ENCODE assay signal across 11 cellular contexts in genomic region chr7:37408885-37409248, GRCh38. TPM values are rescaled to one million over a fixed set of nuclear protein-coding genes. Genes with fewer than 3 reads are reported as not detected.
DNase-seq lines count a peak whose midpoint lies in the region; ATAC-seq lines count a peak whose summit lies in the region.
"Had no signal": no experiment of that assay in that cellular context is flagged by ENCODE, and none has a peak within 500 bp of the region (broad histone marks: within the 10 kb centered on the region; RNA-seq: fewer than 3 reads in every experiment).

No MANE protein-coding gene starts in this region.

- H3K36me3 Mint-ChIP-seq in activated naive CD8-positive, alpha-beta T cell treated with anti-CD3 and anti-CD28 coated beads for 36 hours = peaks cover 27% of the 10 kb centered on the region
- H3K36me3 Mint-ChIP-seq in stimulated activated naive B cell treated with anti-CD40 and anti-IgM and Interleukin-4, amounts not matched to agents 10 μg/mL and 1 μg/mL and 100 μg/mL, for 72 hours = peaks cover 4 to 11% of the 10 kb centered on the region in 2 donors

- H3K9me3 Mint-ChIP-seq in activated naive CD8-positive, alpha-beta T cell treated with anti-CD3 and anti-CD28 coated beads for 36 hours = peaks cover 7% of the 10 kb centered on the region
- peaks cover 3 to 4% of the 10 kb centered on the region in 2 donors for H3K9me3 Mint-ChIP-seq in stimulated activated naive B cell treated with anti-CD40 and anti-IgM and Interleukin-4, amounts not matched to agents 10 μg/mL and 1 μg/mL and 100 μg/mL, for 72 hours

- peak overlapping the region; percentile 75 for H3K4me3 Mint-ChIP-seq in activated naive CD8-positive, alpha-beta T cell treated with anti-CD3 and anti-CD28 coated beads for 36 hours
- peak overlapping the region; percentile 77 to 84 for H3K4me3 Mint-ChIP-seq in stimulated activated naive B cell treated with anti-CD40 and anti-IgM and Interleukin-4, amounts not matched to agents 10 μg/mL and 1 μg/mL and 100 μg/mL, for 72 hours
- H3K4me3 Mint-ChIP-seq: HFFc6 had no signal

- ATAC-seq in HG03139 (IDR thresholded peaks at IDR 0.05; ENCODE audit: unreplicated experiment) = peak; percentile 54
- ATAC-seq in stimulated activated naive B cell treated with anti-CD40 and anti-IgM and Interleukin-4, amounts not matched to agents 10 μg/mL and 1 μg/mL and 100 μg/mL, for 72 hours (replicated peaks) = peak; percentile 65 to 67
- no peak for ATAC-seq in GM18861 (IDR thresholded peaks at IDR 0.05; ENCODE audit: unreplicated experiment)
- ATAC-seq: sciatic nerve had no signal

- peaks cover 78% of the 10 kb centered on the region for H3K4me1 Mint-ChIP-seq in activated naive CD8-positive, alpha-beta T cell treated with anti-CD3 and anti-CD28 coated beads for 36 hours
- peaks cover 52 to 83% of the 10 kb centered on the region in 2 donors for H3K4me1 Mint-ChIP-seq in stimulated activated naive B cell treated with anti-CD40 and anti-IgM and Interleukin-4, amounts not matched to agents 10 μg/mL and 1 μg/mL and 100 μg/mL, for 72 hours

- DNase-seq in activated naive CD4-positive, alpha-beta T cell treated with Interleukin-2 at 50 U/mL for 16 hours = peak; percentile 10
- DNase-seq in activated naive CD4-positive, alpha-beta T cell (lab: John Stamatoyannopoulos, UW) = no peak
- DNase-seq in activated naive CD8-positive, alpha-beta T cell treated with anti-CD3 and anti-CD28 coated beads for 36 hours = no peak
- no peak for DNase-seq in stimulated activated naive B cell treated with anti-CD40 and anti-IgM and Interleukin-4, amounts not matched to agents 10 μg/mL and 1 μg/mL and 100 μg/mL, for 72 hours
- no peak for DNase-seq in NCI-H69 (lab: John Stamatoyannopoulos, UW)
- DNase-seq in SW480 (ENCODE audit: low spot score) = no peak
- DNase-seq: HFFc6, NCI-H748 treated with DMSO at 0.1 percent for 48 hours had no signal

- no peaks in the 10 kb centered on the region for H3K27me3 Mint-ChIP-seq in activated naive CD8-positive, alpha-beta T cell treated with anti-CD3 and anti-CD28 coated beads for 36 hours
- H3K27me3 Mint-ChIP-seq in stimulated activated naive B cell treated with anti-CD40 and anti-IgM and Interleukin-4, amounts not matched to agents 10 μg/mL and 1 μg/mL and 100 μg/mL, for 72 hours = no peaks in the 10 kb centered on the region

- peak overlapping the region; percentile 81 for H3K27ac Mint-ChIP-seq in activated naive CD8-positive, alpha-beta T cell treated with anti-CD3 and anti-CD28 coated beads for 36 hours
- peak overlapping the region; percentile 93 for H3K27ac Mint-ChIP-seq in stimulated activated naive B cell treated with anti-CD40 and anti-IgM and Interleukin-4, amounts not matched to agents 10 μg/mL and 1 μg/mL and 100 μg/mL, for 72 hours
- H3K27ac Mint-ChIP-seq: HFFc6 had no signal

RNA-seq across cellular contexts. Expression of gene ELMO1, which starts 39.8 kb away (rescaled TPM):
- total RNA-seq in activated naive CD8-positive, alpha-beta T cell treated with anti-CD3 and anti-CD28 coated beads for 36 hours = 10 to 100 TPM; 68.0 to 74.4 TPM
- total RNA-seq: HFFc6 had no signal
